ENCODE assay signal across 21 cellular contexts in the genomic region with DNA sequence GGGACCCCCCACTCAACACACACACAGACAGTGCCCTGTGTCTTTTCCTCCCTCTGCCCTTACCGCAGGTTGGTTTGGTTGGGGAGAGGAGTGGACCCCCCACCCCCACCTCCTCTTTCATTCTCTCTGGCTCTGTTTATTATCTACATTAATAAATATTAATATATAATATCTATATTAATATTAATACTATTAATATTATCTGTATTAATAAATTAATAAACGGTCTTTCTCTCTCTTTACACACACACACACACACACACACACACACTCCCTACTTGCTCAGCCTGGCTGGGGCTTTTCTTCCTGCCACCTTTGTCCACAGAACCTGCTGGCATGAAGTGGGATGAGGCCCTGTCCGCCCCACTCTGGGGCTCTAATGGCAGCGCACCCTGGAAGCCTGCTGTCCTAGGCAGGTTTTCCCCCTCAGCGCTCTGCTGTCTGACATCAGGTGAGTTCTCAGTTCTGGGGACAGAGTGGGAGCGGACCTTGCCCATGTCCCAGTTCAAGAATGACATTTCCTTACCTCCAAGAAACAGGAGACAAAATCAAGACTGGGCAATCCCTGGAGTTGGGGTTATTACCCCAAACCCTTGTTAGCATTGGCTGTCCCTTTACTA. TPM values are rescaled to one million over a fixed set of nuclear protein-coding genes. Genes with fewer than 3 reads are reported as not detected.
"Had no signal": no experiment of that assay in that cellular context is flagged by ENCODE, and none has a peak within 500 bp of the region (broad histone marks: within the 10 kb centered on the region; RNA-seq: fewer than 3 reads in every experiment).

No MANE protein-coding gene starts in this region.

- DNase-seq: activated B cell treated with CpG ODN at 0.5 μM for 24 hours; activated CD4-positive, alpha-beta T cell treated with anti-CD3 and anti-CD28 coated beads for 48 hours; activated CD8-positive, alpha-beta memory T cell treated with anti-CD3 and anti-CD28 coated beads, Interleukin-2, amount 50 U/mL, for 48 hours; activated CD8-positive, alpha-beta T cell treated with anti-CD3 and anti-CD28 coated beads for 36 hours; activated naive CD4-positive, alpha-beta T cell; activated naive CD8-positive, alpha-beta T cell treated with anti-CD3 and anti-CD28 coated beads, Interleukin-2, amount 10 ng/mL, durations not matched to agents 7 days and 5 days; activated T-cell treated with anti-CD3 and anti-CD28 coated beads, Interleukin-2, amount 50 U/mL, for 72 hours; brain microvascular endothelial cell; cortex of kidney; effector CD8-positive, alpha-beta T cell; foreskin keratinocyte; left cardiac atrium; mucosa of descending colon; naive thymus-derived CD4-positive, alpha-beta T cell; stomach; SW 1271 had no signal

- H3K36me3 ChIP-seq: brain microvascular endothelial cell, stomach, thoracic aorta had no signal

- H3K4me3 ChIP-seq: lung, mucosa of descending colon, stomach, thoracic aorta had no signal

- H3K9me3 ChIP-seq: mucosa of descending colon, thoracic aorta had no signal

- H3K4me1 ChIP-seq: foreskin keratinocyte, stomach had no signal

- H3K27ac ChIP-seq: brain microvascular endothelial cell, foreskin keratinocyte, stomach, thoracic aorta had no signal

- ATAC-seq: activated CD8-positive, alpha-beta T cell treated with anti-CD3 and anti-CD28 coated beads for 36 hours; activated T-cell treated with anti-CD3 and anti-CD28 coated beads, Interleukin-2, amount 50 U/mL, for 72 hours; foreskin keratinocyte; left cardiac atrium; mucosa of descending colon; naive thymus-derived CD4-positive, alpha-beta T cell; sciatic nerve had no signal

RNA-seq across cellular contexts. Expression of gene SMIM32, which starts 10.5 kb away (rescaled TPM):
- total RNA-seq: activated B cell treated with CpG ODN at 0.5 μM for 24 hours; activated CD8-positive, alpha-beta T cell treated with anti-CD3 and anti-CD28 coated beads for 36 hours; activated naive CD8-positive, alpha-beta T cell treated with anti-CD3 and anti-CD28 coated beads, Interleukin-2, amount 10 ng/mL, durations not matched to agents 7 days and 5 days; activated T-cell treated with anti-CD3 and anti-CD28 coated beads, Interleukin-2, amount 50 U/mL, for 72 hours; foreskin keratinocyte; left cardiac atrium; naive thymus-derived CD4-positive, alpha-beta T cell; osteoblast; sciatic nerve; T-helper 2 cell treated with Interferon-gamma antibody and Interleukin-4, amounts not matched to agents 100 ng/mL and 5 ng/mL, for 36 hours; thoracic aorta had no signal
